In the genomic region with DNA sequence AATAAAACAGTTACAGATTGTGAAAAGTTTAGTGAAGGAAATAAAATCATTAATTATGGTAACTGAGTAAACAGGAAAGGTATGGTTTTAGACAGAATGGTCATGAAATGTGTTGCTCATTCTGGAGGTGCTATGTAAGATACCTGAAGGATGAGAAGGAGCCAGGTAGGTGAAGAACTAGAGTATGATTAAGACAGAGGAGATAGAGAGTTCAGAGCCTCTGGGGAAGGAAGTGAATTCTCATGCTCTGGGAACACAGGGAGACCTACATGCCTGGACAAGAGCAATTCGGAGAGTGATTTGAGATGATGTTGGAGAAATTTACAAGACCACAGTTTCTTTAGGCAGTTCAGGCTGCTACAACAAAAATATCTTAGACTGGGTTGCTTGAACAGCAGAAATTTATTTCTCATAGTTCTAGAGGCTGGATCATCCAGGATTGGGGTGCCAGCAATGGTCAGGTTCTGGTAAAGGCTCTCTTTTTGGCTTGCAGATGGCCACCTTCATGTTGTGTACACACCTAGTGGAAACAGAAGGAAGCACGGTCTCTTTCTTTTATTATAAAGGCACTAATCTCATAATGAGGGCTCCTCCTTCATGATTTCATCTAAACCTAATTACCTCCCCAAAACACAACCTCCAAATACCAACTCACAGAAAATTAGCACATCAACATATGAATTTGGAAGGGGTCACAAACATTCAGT, we compare ENCODE assay signal across 1 cellular context.
TF ChIP-seq lines count a peak whose summit lies in the region.

No MANE protein-coding gene starts in this region.

TF ChIP-seq in HCT116, 20 proteins besides CTCF, POLR2A, EP300 and RAD21 (continued from another document):
- TF ChIP-seq, protein P1, sequence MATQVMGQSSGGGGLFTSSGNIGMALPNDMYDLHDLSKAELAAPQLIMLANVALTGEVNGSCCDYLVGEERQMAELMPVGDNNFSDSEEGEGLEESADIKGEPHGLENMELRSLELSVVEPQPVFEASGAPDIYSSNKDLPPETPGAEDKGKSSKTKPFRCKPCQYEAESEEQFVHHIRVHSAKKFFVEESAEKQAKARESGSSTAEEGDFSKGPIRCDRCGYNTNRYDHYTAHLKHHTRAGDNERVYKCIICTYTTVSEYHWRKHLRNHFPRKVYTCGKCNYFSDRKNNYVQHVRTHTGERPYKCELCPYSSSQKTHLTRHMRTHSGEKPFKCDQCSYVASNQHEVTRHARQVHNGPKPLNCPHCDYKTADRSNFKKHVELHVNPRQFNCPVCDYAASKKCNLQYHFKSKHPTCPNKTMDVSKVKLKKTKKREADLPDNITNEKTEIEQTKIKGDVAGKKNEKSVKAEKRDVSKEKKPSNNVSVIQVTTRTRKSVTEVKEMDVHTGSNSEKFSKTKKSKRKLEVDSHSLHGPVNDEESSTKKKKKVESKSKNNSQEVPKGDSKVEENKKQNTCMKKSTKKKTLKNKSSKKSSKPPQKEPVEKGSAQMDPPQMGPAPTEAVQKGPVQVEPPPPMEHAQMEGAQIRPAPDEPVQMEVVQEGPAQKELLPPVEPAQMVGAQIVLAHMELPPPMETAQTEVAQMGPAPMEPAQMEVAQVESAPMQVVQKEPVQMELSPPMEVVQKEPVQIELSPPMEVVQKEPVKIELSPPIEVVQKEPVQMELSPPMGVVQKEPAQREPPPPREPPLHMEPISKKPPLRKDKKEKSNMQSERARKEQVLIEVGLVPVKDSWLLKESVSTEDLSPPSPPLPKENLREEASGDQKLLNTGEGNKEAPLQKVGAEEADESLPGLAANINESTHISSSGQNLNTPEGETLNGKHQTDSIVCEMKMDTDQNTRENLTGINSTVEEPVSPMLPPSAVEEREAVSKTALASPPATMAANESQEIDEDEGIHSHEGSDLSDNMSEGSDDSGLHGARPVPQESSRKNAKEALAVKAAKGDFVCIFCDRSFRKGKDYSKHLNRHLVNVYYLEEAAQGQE (IDR thresholded peaks at IDR 0.05; ENCODE audit: low read depth): no peak
